16 cellular contexts compared by ENCODE assay signal in the genomic region with DNA sequence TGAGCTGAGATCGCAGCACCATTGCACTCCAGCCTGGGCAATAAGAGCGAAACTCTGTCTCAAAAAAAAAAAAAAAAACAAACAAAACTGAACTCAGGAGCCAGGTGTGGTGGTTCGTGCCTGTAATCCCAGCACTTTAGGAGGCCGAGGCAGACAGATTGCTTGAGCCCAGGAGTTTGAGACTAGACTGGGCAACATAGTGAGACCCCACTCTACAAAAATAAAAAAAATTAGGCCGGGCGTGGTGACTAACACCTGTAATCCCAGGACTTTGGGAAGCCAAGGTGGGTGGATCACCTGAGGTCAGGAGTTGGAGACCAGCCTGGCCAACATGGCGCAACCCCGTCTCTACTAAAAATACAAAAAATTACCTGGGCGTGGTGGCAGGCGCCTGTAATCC. TPM values are rescaled to one million over a fixed set of nuclear protein-coding genes. Genes with fewer than 3 reads are reported as not detected.
"Had no signal": no experiment of that assay in that cellular context is flagged by ENCODE, and none has a peak within 500 bp of the region (broad histone marks: within the 10 kb centered on the region; RNA-seq: fewer than 3 reads in every experiment).

No MANE protein-coding gene starts in this region.

RNA-seq across cellular contexts. Expression of gene FXYD3, which starts 13.7 kb away (rescaled TPM):
- total RNA-seq: activated naive CD4-positive, alpha-beta T cell treated with anti-CD3 and anti-CD28 coated beads for 36 hours; activated naive CD4-positive, alpha-beta T cell treated with anti-CD3 and anti-CD28 coated beads, Interleukin-2, amount 50 U/mL, for 72 hours; activated naive CD8-positive, alpha-beta T cell treated with anti-CD3 and anti-CD28 coated beads for 36 hours; activated naive CD8-positive, alpha-beta T cell treated with anti-CD3 and anti-CD28 coated beads, Interleukin-2, amount 10 ng/mL, durations not matched to agents 7 days and 5 days; activated T-cell treated with anti-CD3 and anti-CD28 coated beads, Interleukin-2, amount 50 U/mL, for 72 hours; activated T-helper 1 cell treated with anti-CD3 and anti-CD28 coated beads, Interleukin-12 subunit alpha, Interleukin-12 subunit beta, Interleukin-2, Interleukin-4 antibody, amounts not matched to agents 30 ng/mL and 10 ng/mL and 1 ng/mL, durations not matched to agents 14 hours and 24 hours and 36 hours; activated T-helper 17 cell treated with anti-CD3 and anti-CD28 coated beads, Interleukin-2, amount 50 U/mL, for 72 hours; activated T-helper 2 cell treated with anti-CD3 and anti-CD28 coated beads, Interferon-gamma antibody, Interleukin-2, Interleukin-4, amounts not matched to agents 10 μg/mL and 5 μg/mL and 100 μg/mL, durations not matched to agents 14 hours and 24 hours and 36 hours; ascending aorta; astrocyte; cardiac muscle cell; cardiac septum; chondrocyte had no signal

RNA-seq across cellular contexts. Expression of gene LGI4, which starts 32.9 kb away (rescaled TPM):
- total RNA-seq: activated naive CD8-positive, alpha-beta T cell treated with anti-CD3 and anti-CD28 coated beads for 36 hours; activated T-helper 1 cell treated with anti-CD3 and anti-CD28 coated beads, Interleukin-12 subunit alpha, Interleukin-12 subunit beta, Interleukin-2, Interleukin-4 antibody, amounts not matched to agents 30 ng/mL and 10 ng/mL and 1 ng/mL, durations not matched to agents 14 hours and 24 hours and 36 hours; bronchial epithelial cell had no signal

RNA-seq across cellular contexts. Expression of gene FXYD1, which starts 36.7 kb away (rescaled TPM):
- total RNA-seq: activated naive CD8-positive, alpha-beta T cell treated with anti-CD3 and anti-CD28 coated beads, Interleukin-2, amount 10 ng/mL, durations not matched to agents 7 days and 5 days; activated T-helper 1 cell treated with anti-CD3 and anti-CD28 coated beads, Interleukin-12 subunit alpha, Interleukin-12 subunit beta, Interleukin-2, Interleukin-4 antibody, amounts not matched to agents 30 ng/mL and 10 ng/mL and 1 ng/mL, durations not matched to agents 14 hours and 24 hours and 36 hours; bronchial epithelial cell had no signal

RNA-seq across cellular contexts. Expression of gene FXYD7, which starts 41.1 kb away (rescaled TPM):
- total RNA-seq: activated T-helper 2 cell treated with anti-CD3 and anti-CD28 coated beads, Interferon-gamma antibody, Interleukin-2, Interleukin-4, amounts not matched to agents 10 μg/mL and 5 μg/mL and 100 μg/mL, durations not matched to agents 14 hours and 24 hours and 36 hours; adrenal gland; ascending aorta; astrocyte; breast epithelium; bronchial epithelial cell; cardiac septum; chondrocyte had no signal
